Comparison of ENCODE assay signal across 8 cellular contexts in genomic region chr16:674968-675883, GRCh38.
DNase-seq lines count a peak whose midpoint lies in the region; ATAC-seq and TF ChIP-seq lines count a peak whose summit lies in the region.

Gene RHBDL1, plus strand, starts transcription at chr16:675671. Its CDS starts 120 bp downstream, at chr16:675791.

- no peak for ATAC-seq in GM18858 (IDR thresholded peaks at IDR 0.05; ENCODE audit: unreplicated experiment)

- DNase-seq in DMS 273 (lab: John Stamatoyannopoulos, UW; ENCODE audit: unreplicated experiment) = peak; percentile 71
- DNase-seq in NOMO-1 treated with dmso at 0.1 percent for 144 hours (lab: John Stamatoyannopoulos, UW; ENCODE audit: unreplicated experiment) = peak; percentile 13
- DNase-seq in erythroblast (lab: John Stamatoyannopoulos, UW) = peak; percentile 50 to 56
- DNase-seq in nucleus accumbens (lab: John Stamatoyannopoulos, UW) = peak in 30 of 56 donors; percentile 7 to 76 (median 32)
- no peak for DNase-seq in activated CD4-positive, alpha-beta T cell treated with anti-CD3 and anti-CD28 coated beads, Interleukin-2, amount 50 U/mL, for 4 hours
- no peak for DNase-seq in NCI-H446 (lab: John Stamatoyannopoulos, UW)
- no peak for DNase-seq in germinal center (ENCODE audit: low spot score)

- TF ChIP-seq POLR2A in erythroblast (IDR thresholded peaks at IDR 0.05; ENCODE audit: low read length) = no peak

Comparison
In these comparisons a context has a peak if more than half of its experiments do, and no peak if none do; other contexts are left out.
1. DNase-seq: peak in DMS 273 (single experiment), NOMO-1 treated with dmso at 0.1 percent for 144 hours (single experiment), erythroblast (2 of 2) and nucleus accumbens (30 of 56); none in activated CD4-positive, alpha-beta T cell treated with anti-CD3 and anti-CD28 coated beads, Interleukin-2, amount 50 U/mL, for 4 hours (0 of 2), NCI-H446 (0 of 2) and germinal center (single experiment).